ENCODE assay signal across 9 cellular contexts in the genomic region with DNA sequence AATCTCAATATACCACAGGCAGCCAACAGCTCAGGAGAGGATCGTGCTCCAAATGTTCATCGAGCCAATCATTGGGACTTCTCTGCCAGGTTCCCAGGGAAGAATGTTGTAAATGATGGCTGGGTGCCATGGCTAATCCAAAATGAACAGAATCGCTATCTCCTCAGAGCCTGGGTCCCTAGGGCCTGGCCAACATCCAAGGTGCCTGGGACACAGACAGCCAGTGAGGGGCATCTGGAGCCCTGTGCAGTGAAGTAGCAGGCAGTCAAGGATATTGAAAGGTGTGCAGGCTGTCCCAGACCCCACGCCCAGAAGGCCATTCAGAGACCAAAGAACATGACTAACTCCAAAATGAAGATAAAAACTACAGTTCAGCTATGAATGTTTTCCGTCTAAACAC. TPM values are rescaled to one million over a fixed set of nuclear protein-coding genes. Genes with fewer than 3 reads are reported as not detected.
DNase-seq lines count a peak whose midpoint lies in the region; ATAC-seq, FAIRE-seq and TF ChIP-seq lines count a peak whose summit lies in the region.
"Had no signal": no experiment of that assay in that cellular context is flagged by ENCODE, and none has a peak within 500 bp of the region (broad histone marks: within the 10 kb centered on the region; RNA-seq: fewer than 3 reads in every experiment).

No MANE protein-coding gene starts in this region.

- dilution Hi-C loops in keratinocyte (cut with MboI; ENCODE audit: extremely low pct_ligation_motif_present, low sequenced_read_pairs): loop anchor here (5.0 kb wide), 1 partner anchor 33 kb away; no protein-coding TSS in a partner anchor

- no peak overlapping the region for H3K9ac ChIP-seq in keratinocyte (ENCODE audit: control insufficient read depth, extremely low read depth, insufficient read depth, low read length)

- no peak overlapping the region for H2AFZ ChIP-seq in keratinocyte (ENCODE audit: control insufficient read depth, low read length)

- H3K27me3 Mint-ChIP-seq in activated CD8-positive, alpha-beta T cell treated with anti-CD3 and anti-CD28 coated beads, Interleukin-2, amount 10 ng/mL, durations not matched to agents 7 days and 5 days (ENCODE audit: low read depth): no peaks in the 10 kb centered on the region

- DNase-seq in A549 (ENCODE audit: low read depth in 1 of 2, low spot score in 1 of 2): no peak
- peak; percentile 52 for DNase-seq in EH (ENCODE audit: low read depth)
- DNase-seq in activated CD8-positive, alpha-beta T cell treated with anti-CD3 and anti-CD28 coated beads, Interleukin-2, amount 10 ng/mL, durations not matched to agents 7 days and 5 days: no peak
- no peak for DNase-seq in keratinocyte (ENCODE audit: low read depth, low spot score)
- DNase-seq in SJCRH30: no peak
- DNase-seq in SW 1271 (lab: John Stamatoyannopoulos, UW): no peak
- no peak for DNase-seq in GM12891 (ENCODE audit: insufficient read length, low spot score)

- 90% methylated on average over 5 of the region's 5 CpGs for WGBS in A549 (ENCODE audit: missing lambda C conversion rate)

- H3K4me3 ChIP-seq in A549: no peak overlapping the region
- H3K4me3 ChIP-seq in keratinocyte (ENCODE audit: control insufficient read depth in 2 of 3, extremely low read depth in 1 of 3, insufficient read depth in 2 of 3, low read depth in 1 of 3, low read length in 3 of 3): no peak overlapping the region
- no peak overlapping the region for H3K4me3 ChIP-seq in SJCRH30

- H3K27me3 ChIP-seq in keratinocyte (ENCODE audit: control insufficient read depth, extremely low read depth, insufficient read depth, low read length) (no peaks in the 10 kb centered on the region), SJCRH30 (no peaks in the 10 kb centered on the region)

- POLR2A ChIA-PET in A549 (lab: Yijun Ruan, JAX): no interaction called here
- POLR2A ChIA-PET in activated CD8-positive, alpha-beta T cell treated with anti-CD3 and anti-CD28 coated beads, Interleukin-2, amount 10 ng/mL, durations not matched to agents 7 days and 5 days (lab: Charles Lee): no interaction called here

- H4K20me1 ChIP-seq in keratinocyte (ENCODE audit: control insufficient read depth, extremely low read depth, insufficient read depth, low read length): peaks cover 75% of the 10 kb centered on the region

- H3K4me3 Mint-ChIP-seq in activated CD8-positive, alpha-beta T cell treated with anti-CD3 and anti-CD28 coated beads, Interleukin-2, amount 10 ng/mL, durations not matched to agents 7 days and 5 days: no peak overlapping the region

- H3K36me3 Mint-ChIP-seq in activated CD8-positive, alpha-beta T cell treated with anti-CD3 and anti-CD28 coated beads, Interleukin-2, amount 10 ng/mL, durations not matched to agents 7 days and 5 days (ENCODE audit: low read depth): peaks cover 15% of the 10 kb centered on the region

- TF ChIP-seq POLR2A in A549 (IDR thresholded peaks at IDR 0.05; ENCODE audit: low read length): no peak
- no peak for TF ChIP-seq POLR2A in GM12891 (IDR thresholded peaks at IDR 0.05; ENCODE audit: low read depth, low read length)

- no peaks in the 10 kb centered on the region for H3K9me3 Mint-ChIP-seq in activated CD8-positive, alpha-beta T cell treated with anti-CD3 and anti-CD28 coated beads, Interleukin-2, amount 10 ng/mL, durations not matched to agents 7 days and 5 days (ENCODE audit: insufficient read depth)

- H3K27ac Mint-ChIP-seq in activated CD8-positive, alpha-beta T cell treated with anti-CD3 and anti-CD28 coated beads, Interleukin-2, amount 10 ng/mL, durations not matched to agents 7 days and 5 days: peak overlapping the region; percentile 28

- no peak for TF ChIP-seq RAD21 in A549 (conservative IDR thresholded peaks at IDR 0.05 in 1 of 2, IDR thresholded peaks at IDR 0.05 in 1 of 2)

- H3K4me1 Mint-ChIP-seq in activated CD8-positive, alpha-beta T cell treated with anti-CD3 and anti-CD28 coated beads, Interleukin-2, amount 10 ng/mL, durations not matched to agents 7 days and 5 days (ENCODE audit: low read depth): peaks cover 91% of the 10 kb centered on the region

- CTCF ChIA-PET in A549 (lab: Yijun Ruan, JAX): interaction anchor here (1.5 kb wide), 1 partner anchor 12 kb away, joined by 3 read pairs; no protein-coding TSS in a partner anchor
- CTCF ChIA-PET in activated CD8-positive, alpha-beta T cell treated with anti-CD3 and anti-CD28 coated beads, Interleukin-2, amount 10 ng/mL, durations not matched to agents 7 days and 5 days (lab: Charles Lee): no interaction called here

- TF ChIP-seq CTCF in A549 (IDR thresholded peaks at IDR 0.05) (no peak), keratinocyte (optimal IDR thresholded peaks at IDR 0.05 in 1 of 3, IDR thresholded peaks at IDR 0.05 in 1 of 3, conservative IDR thresholded peaks at IDR 0.05 in 1 of 3; ENCODE audit: extremely low read depth in 1 of 3, insufficient read depth in 2 of 3, low read length in 3 of 3) (no peak)

- H3K27ac ChIP-seq in A549: peak overlapping the region; percentile 81 to 88; a peak in 5 of 6 replicates
- peak overlapping the region; percentile 52 for H3K27ac ChIP-seq in keratinocyte (ENCODE audit: control insufficient read depth, insufficient read depth, low read length)
- no peak overlapping the region for H3K27ac ChIP-seq in SJCRH30

- H3K4me1 ChIP-seq in A549 (peaks cover 92% of the 10 kb centered on the region), keratinocyte (ENCODE audit: control insufficient read depth, extremely low read depth, insufficient read depth, low read length) (peaks cover 72% of the 10 kb centered on the region), SJCRH30 (peaks cover 65% of the 10 kb centered on the region)

- H3K36me3 ChIP-seq in keratinocyte (ENCODE audit: control insufficient read depth in 2 of 2, extremely low read depth in 1 of 2, insufficient read depth in 2 of 2, low read length in 2 of 2) (peaks cover 4 to 19% of the 10 kb centered on the region in 2 experiments), SJCRH30 (peaks cover 2% of the 10 kb centered on the region; the same call in 1 of the 2 replicates)

- H3K9me3 ChIP-seq in A549 (no peaks in the 10 kb centered on the region), keratinocyte (ENCODE audit: control insufficient read depth, low read depth, low read length) (no peaks in the 10 kb centered on the region), SJCRH30 (replicated peaks) (no peaks in the 10 kb centered on the region)

- ATAC-seq in A549: no peak
- ATAC-seq in activated CD8-positive, alpha-beta T cell treated with anti-CD3 and anti-CD28 coated beads, Interleukin-2, amount 10 ng/mL, durations not matched to agents 7 days and 5 days: no peak
- no peak for ATAC-seq in GM21723 (IDR thresholded peaks at IDR 0.05; ENCODE audit: unreplicated experiment)
- ATAC-seq: HCT116 had no signal

- H3K4me2 ChIP-seq in A549 (peak overlapping the region; percentile 17; the same call in 1 of the 3 replicates), keratinocyte (ENCODE audit: control insufficient read depth, extremely low read depth, insufficient read depth, low read depth, low read length) (peak overlapping the region; percentile 53)

- TF ChIP-seq EP300 in A549 (IDR thresholded peaks at IDR 0.05): no peak

- peaks cover 90% of the 10 kb centered on the region for H3K79me2 ChIP-seq in keratinocyte (ENCODE audit: control insufficient read depth, insufficient read depth, low read length)

- peaks cover 27% of the 10 kb centered on the region for H3K9me1 ChIP-seq in keratinocyte (ENCODE audit: control insufficient read depth, extremely low read depth, insufficient read depth, low read length)

- FAIRE-seq in A549 (lab: Jason Lieb, UNC) (no peak), keratinocyte (lab: Jason Lieb, UNC) (no peak), GM12891 (lab: Jason Lieb, UNC) (no peak)

TF ChIP-seq in A549, 52 proteins besides CTCF, POLR2A, EP300 and RAD21 (continues in another document):
- TF ChIP-seq ZFP36 (IDR thresholded peaks at IDR 0.05; ENCODE audit: borderline replicate concordance, partially characterized antibody): no peak

TF ChIP-seq in GM12891, 5 proteins besides CTCF, POLR2A, EP300 and RAD21:
- TF ChIP-seq POLR2AphosphoS5 (IDR thresholded peaks at IDR 0.05; ENCODE audit: low read depth, low read length) (no peak), POU2F2 (IDR thresholded peaks at IDR 0.05; ENCODE audit: low read depth, low read length) (no peak), TAF1 (IDR thresholded peaks at IDR 0.05; ENCODE audit: low read depth, low read length) (no peak), SPI1 (IDR thresholded peaks at IDR 0.05; ENCODE audit: low read depth, low read length) (no peak), PAX5 (IDR thresholded peaks at IDR 0.05; ENCODE audit: insufficient read depth, low read length, severe bottlenecking) (no peak)
TF ChIP-seq in GM12891: peak in this region for 0.

RNA-seq across cellular contexts. Expression of a gene that starts 37.7 kb away (rescaled TPM):
- 8.3 and 11.8 TPM in 2 replicates for polyA plus RNA-seq in A549 (2011; rRNA removed)
- polyA plus RNA-seq in A549 (2012; cell fraction: cytosol; rRNA removed): 8.9 and 12.2 TPM in 2 replicates
- polyA plus RNA-seq in A549 (2012; cell fraction: nucleus; rRNA removed): 21.4 and 21.7 TPM in 2 replicates
- 22.5 to 23.3 TPM (median 23.1 TPM) in 3 replicates for polyA plus RNA-seq in A549 (2017; fragmentation: RNase III; extraction: RNeasy Plus Mini Kit Qiagen cat#74134 plus additional on column Dnase treatment)
- polyA minus RNA-seq in A549 (2011; rRNA and poly(A)+ RNA removed): 30.4 and 34.7 TPM in 2 replicates
- total RNA-seq in activated CD8-positive, alpha-beta T cell treated with anti-CD3 and anti-CD28 coated beads, Interleukin-2, amount 10 ng/mL, durations not matched to agents 7 days and 5 days: 100 to 1,000 TPM; 102 to 108 TPM
- polyA plus RNA-seq in keratinocyte: 3.7 to 9.2 TPM (median 5.5 TPM) in 3 replicates
- polyA plus RNA-seq in keratinocyte (2011; ENCODE audit: low read depth): 95.1 TPM
- polyA plus RNA-seq in keratinocyte (2011; cell fraction: cytosol; rRNA removed): 6.2 and 7.8 TPM in 2 replicates
- polyA plus RNA-seq in keratinocyte (2011; cell fraction: nucleus; rRNA removed): 22.6 and 30.8 TPM in 2 replicates
- 39.3 and 52.1 TPM in 2 replicates for polyA plus RNA-seq in keratinocyte (2012; ENCODE audit: low replicate concordance)
- polyA minus RNA-seq in keratinocyte: 14.3 to 144 TPM (median 21.9 TPM) in 3 replicates
- 15.0 TPM for polyA minus RNA-seq in keratinocyte (2011; cell fraction: cytosol; rRNA and poly(A)+ RNA removed)
- 27.1 and 33.9 TPM in 2 replicates for polyA minus RNA-seq in keratinocyte (2011; cell fraction: nucleus; rRNA and poly(A)+ RNA removed)
- total RNA-seq in SJCRH30 (2014; rRNA removed; shearing (Covaris generic)): 48.6 and 50.4 TPM in 2 replicates
- polyA plus RNA-seq in GM12891 (2012; ENCODE audit: low read depth, missing spikeins): 27.0 TPM
